ENCODE assay signal across 1 cellular context in genomic region chr16:50298591-50299507, GRCh38.
TF ChIP-seq lines count a peak whose summit lies in the region.

No MANE protein-coding gene starts in this region.

TF ChIP-seq in IMR-90, 13 proteins besides CTCF, POLR2A, EP300 and RAD21 (continued from another document):
- no peak for TF ChIP-seq ELK1 (IDR thresholded peaks at IDR 0.05; ENCODE audit: borderline replicate concordance, low read depth, low read length)
